Comparison of ENCODE assay signal across 19 cellular contexts in the genomic region with DNA sequence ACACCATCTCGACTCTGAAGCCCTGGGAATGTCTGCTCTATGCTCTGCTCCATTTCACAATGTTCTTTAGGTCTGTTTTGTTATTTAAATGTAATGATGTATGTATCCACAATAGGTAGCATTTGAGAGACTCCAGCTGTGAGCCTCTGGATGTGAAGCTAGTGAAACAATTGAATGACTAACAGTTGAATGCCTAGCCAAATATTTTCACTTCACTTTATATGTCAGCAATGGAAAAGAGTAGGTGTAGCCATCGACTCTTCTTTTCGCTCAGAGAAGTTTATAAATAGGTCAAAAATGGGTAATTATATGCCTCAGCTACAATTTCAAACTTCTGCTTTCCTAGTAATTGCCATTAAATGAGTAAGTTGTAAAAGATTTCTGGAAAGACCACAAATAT.
A peak's percentile ranks its signal among the peaks of the same experiment; 100 is the strongest.
DNase-seq lines count a peak whose midpoint lies in the region; ATAC-seq, FAIRE-seq and TF ChIP-seq lines count a peak whose summit lies in the region.
"Had no signal": no experiment of that assay in that cellular context is flagged by ENCODE, and none has a peak within 500 bp of the region (broad histone marks: within the 10 kb centered on the region; RNA-seq: fewer than 3 reads in every experiment).

No MANE protein-coding gene starts in this region.

- no peak overlapping the region for H2BK120ac ChIP-seq in H1 (replicated peaks; ENCODE audit: low read depth, low read length)

- no peak for TF ChIP-seq POLR2A in H1 (IDR thresholded peaks at IDR 0.05; ENCODE audit: control extremely low read depth in 1 of 2, low read depth in 2 of 2, low read length in 2 of 2)

- no peak overlapping the region for H3K4ac ChIP-seq in H1 (replicated peaks; ENCODE audit: insufficient read length, low read depth, low read length)

- H4K5ac ChIP-seq in H1 (ENCODE audit: insufficient read length, low read depth, low read length), result no peak overlapping the region

- peak; percentile 45 to 80 for DNase-seq in NOMO-1 (lab: John Stamatoyannopoulos, UW; ENCODE audit: unreplicated experiment in 2 of 2)
- DNase-seq in NOMO-1 treated with dmso at 0.1 percent for 144 hours (lab: John Stamatoyannopoulos, UW; ENCODE audit: unreplicated experiment), result no peak
- DNase-seq in NCI-H69 (lab: John Stamatoyannopoulos, UW), result peak; percentile 52
- DNase-seq in H1 (ENCODE audit: low read depth in 1 of 2, low spot score in 2 of 2), result no peak
- DNase-seq in stimulated activated naive B cell treated with anti-CD40 and anti-IgM and Interleukin-4, amounts not matched to agents 10 μg/mL and 1 μg/mL and 100 μg/mL, for 72 hours, result no peak
- DNase-seq in T-helper 2 cell treated with Interferon-gamma antibody and Interleukin-4, amounts not matched to agents 5 μg/mL and 100 μg/mL, for 36 hours (ENCODE audit: low spot score), result no peak
- no peak for DNase-seq in left cardiac atrium
- DNase-seq in activated naive CD4-positive, alpha-beta T cell (lab: John Stamatoyannopoulos, UW), result no peak
- DNase-seq: 8988T; activated naive CD4-positive, alpha-beta T cell treated with anti-CD3 and anti-CD28 coated beads, Interleukin-2, amount 50 U/mL, for 16 hours; hippocampal formation; left ventricle myocardium superior; MM.1S; stimulated activated CD4-positive, alpha-beta T cell treated with anti-CD3 and anti-CD28 coated beads, Interleukin-4, amount 100 ng/mL, for 4 hours; stimulated activated naive CD4-positive, alpha-beta T cell had no signal

- H2BK20ac ChIP-seq in H1 (ENCODE audit: low read length), result no peak overlapping the region

- H3K4me2 ChIP-seq in H1 (ENCODE audit: insufficient read depth in 1 of 2, low read depth in 2 of 2, low read length in 2 of 2), result 0 out of 4 replicates have a peak overlapping the region, but pooled peaks of 1 of the 2 experiments have one; percentile 1

- ATAC-seq in stimulated activated naive B cell treated with anti-CD40 and anti-IgM and Interleukin-4, amounts not matched to agents 10 μg/mL and 1 μg/mL and 100 μg/mL, for 72 hours (replicated peaks), result peak; percentile 82 to 83
- ATAC-seq in left cardiac atrium, result no peak
- ATAC-seq: left ventricle myocardium superior; natural killer cell treated with Interleukin-12 subunit alpha and Interleukin-12 subunit beta and Interleukin-15 and Interleukin-18, amount 100 ng/mL, for 72 hours had no signal

- H3K23ac ChIP-seq in H1 (ENCODE audit: insufficient read length), result no peak overlapping the region

- no peak overlapping the region for H3K9ac ChIP-seq in H1 (replicated peaks in 1 of 4; ENCODE audit: extremely low read depth in 1 of 4, low read depth in 3 of 4, low read length in 3 of 4)

- H3K27ac Mint-ChIP-seq in stimulated activated naive B cell treated with anti-CD40 and anti-IgM and Interleukin-4, amounts not matched to agents 10 μg/mL and 1 μg/mL and 100 μg/mL, for 72 hours, result peak overlapping the region; percentile 84
- H3K27ac Mint-ChIP-seq in T-helper 2 cell treated with Interferon-gamma antibody and Interleukin-4, amounts not matched to agents 5 μg/mL and 100 μg/mL, for 36 hours, result no peak overlapping the region
- H3K27ac Mint-ChIP-seq: natural killer cell treated with Interleukin-12 subunit alpha and Interleukin-12 subunit beta and Interleukin-15 and Interleukin-18, amount 100 ng/mL, for 72 hours had no signal

- H3K27ac ChIP-seq in H1 (ENCODE audit: low read depth, low read length), result no peak overlapping the region
- H3K27ac ChIP-seq: epithelial cell of prostate, right atrium auricular region had no signal

- no peaks in the 10 kb centered on the region for H3K27me3 ChIP-seq in H1 (replicated peaks in 1 of 4; ENCODE audit: control insufficient read depth in 3 of 4, extremely low read depth in 1 of 4, insufficient read depth in 3 of 4, low read length in 3 of 4)
- H3K27me3 ChIP-seq: right atrium auricular region had no signal

- WGBS in H1 (ENCODE audit: extremely low coverage in 1 of 2, insufficient coverage in 1 of 2, insufficient read length in 1 of 2, insufficient replicate concordance in 2 of 2, low coverage in 1 of 2, low lambda C conversion rate in 2 of 2, missing lambda C conversion rate in 1 of 2), 2 experiments, result 72% methylated on average over 3 of the region's 3 CpGs; no CpG with 5 or more reads in 1 of the 2 experiments

- no peak overlapping the region for H2AFZ ChIP-seq in H1 (ENCODE audit: low read length)

- H3K9me3 ChIP-seq in H1 (ENCODE audit: insufficient read depth in 2 of 2, low read depth in 1 of 2, low read length in 1 of 2), result no peaks in the 10 kb centered on the region
- H3K9me3 ChIP-seq: right atrium auricular region had no signal

- no peak for TF ChIP-seq CTCF in H1 (IDR thresholded peaks at IDR 0.05; ENCODE audit: control extremely low read depth in 1 of 3, insufficient read depth in 1 of 3, low read depth in 1 of 3, low read length in 3 of 3)

- H4K91ac ChIP-seq in H1 (replicated peaks; ENCODE audit: insufficient read length, low read length), result no peak overlapping the region

- no peaks in the 10 kb centered on the region for H4K20me1 ChIP-seq in H1 (replicated peaks in 1 of 2; ENCODE audit: control insufficient read depth in 1 of 2, insufficient read depth in 2 of 2, low read length in 2 of 2)

- peaks cover 13 to 14% of the 10 kb centered on the region in 2 donors for H3K9me3 Mint-ChIP-seq in stimulated activated naive B cell treated with anti-CD40 and anti-IgM and Interleukin-4, amounts not matched to agents 10 μg/mL and 1 μg/mL and 100 μg/mL, for 72 hours
- peaks cover 11% of the 10 kb centered on the region for H3K9me3 Mint-ChIP-seq in T-helper 2 cell treated with Interferon-gamma antibody and Interleukin-4, amounts not matched to agents 5 μg/mL and 100 μg/mL, for 36 hours

- no peak overlapping the region for H3K4me3 ChIP-seq in H1 (ENCODE audit: extremely low read depth in 1 of 4, insufficient read depth in 2 of 4, low read depth in 3 of 4, low read length in 4 of 4)
- H3K4me3 ChIP-seq: right atrium auricular region had no signal

- no peak overlapping the region for H4K8ac ChIP-seq in H1 (ENCODE audit: extremely low read depth, insufficient read depth, low read length)

- H3K27me3 Mint-ChIP-seq in stimulated activated naive B cell treated with anti-CD40 and anti-IgM and Interleukin-4, amounts not matched to agents 10 μg/mL and 1 μg/mL and 100 μg/mL, for 72 hours, result peaks cover 0 to 4% of the 10 kb centered on the region in 2 donors
- peaks cover 8% of the 10 kb centered on the region for H3K27me3 Mint-ChIP-seq in T-helper 2 cell treated with Interferon-gamma antibody and Interleukin-4, amounts not matched to agents 5 μg/mL and 100 μg/mL, for 36 hours (ENCODE audit: low read depth)

- no peak for TF ChIP-seq EP300 in H1 (IDR thresholded peaks at IDR 0.05; ENCODE audit: borderline replicate concordance in 1 of 2, low read depth in 2 of 2, low read length in 2 of 2)

- H3K14ac ChIP-seq in H1 (ENCODE audit: insufficient read length), result no peak overlapping the region

- CTCF ChIA-PET in H1 (lab: Charles Lee; ENCODE audit: partially characterized antibody), result interaction anchor here (0.9 to 1.4 kb wide), 2 partner anchors 19 to 113 kb away, joined by 3 to 4 read pairs; no protein-coding TSS in a partner anchor

- H3K56ac ChIP-seq in H1 (replicated peaks; ENCODE audit: insufficient read length, low read depth, low read length), result no peak overlapping the region

- no peaks in the 10 kb centered on the region for H3K79me2 ChIP-seq in H1 (ENCODE audit: control insufficient read depth in 1 of 2, insufficient read depth in 2 of 2, low read length in 2 of 2)

- no peak overlapping the region for H3K18ac ChIP-seq in H1 (ENCODE audit: extremely low read depth, low read length)

- no peak overlapping the region for H2BK15ac ChIP-seq in H1 (ENCODE audit: low read length)

- peak; percentile 55 for FAIRE-seq in H1 (lab: Jason Lieb, UNC)

- no peaks in the 10 kb centered on the region for H3K79me1 ChIP-seq in H1 (ENCODE audit: low read depth, low read length)

- H3K36me3 Mint-ChIP-seq in stimulated activated naive B cell treated with anti-CD40 and anti-IgM and Interleukin-4, amounts not matched to agents 10 μg/mL and 1 μg/mL and 100 μg/mL, for 72 hours, result peaks cover 11 to 13% of the 10 kb centered on the region in 2 donors
- H3K36me3 Mint-ChIP-seq in T-helper 2 cell treated with Interferon-gamma antibody and Interleukin-4, amounts not matched to agents 5 μg/mL and 100 μg/mL, for 36 hours (ENCODE audit: low read depth), result peaks cover 2% of the 10 kb centered on the region
- H3K36me3 Mint-ChIP-seq: natural killer cell treated with Interleukin-12 subunit alpha and Interleukin-12 subunit beta and Interleukin-15 and Interleukin-18, amount 100 ng/mL, for 72 hours had no signal

- no peaks in the 10 kb centered on the region for H3K23me2 ChIP-seq in H1 (ENCODE audit: low read depth, low read length)

- peak overlapping the region; percentile 21 to 36 for H3K4me3 Mint-ChIP-seq in stimulated activated naive B cell treated with anti-CD40 and anti-IgM and Interleukin-4, amounts not matched to agents 10 μg/mL and 1 μg/mL and 100 μg/mL, for 72 hours
- no peak overlapping the region for H3K4me3 Mint-ChIP-seq in T-helper 2 cell treated with Interferon-gamma antibody and Interleukin-4, amounts not matched to agents 5 μg/mL and 100 μg/mL, for 36 hours
- H3K4me3 Mint-ChIP-seq: central memory CD8-positive, alpha-beta T cell; natural killer cell treated with Interleukin-12 subunit alpha and Interleukin-12 subunit beta and Interleukin-15 and Interleukin-18, amount 100 ng/mL, for 72 hours had no signal

- intact Hi-C loops in left cardiac atrium (cut with DNase I), result no loop called here

- POLR2A ChIA-PET in H1 (lab: Charles Lee; ENCODE audit: partially characterized antibody), result no interaction called here

- no peaks in the 10 kb centered on the region for H3K36me3 ChIP-seq in H1 (ENCODE audit: control insufficient read depth in 2 of 4, insufficient read depth in 4 of 4, low read length in 3 of 4)

- no peak overlapping the region for H2BK12ac ChIP-seq in H1 (ENCODE audit: low read depth, low read length)

- no peak for TF ChIP-seq RAD21 in H1 (IDR thresholded peaks at IDR 0.05 in 1 of 2, conservative IDR thresholded peaks at IDR 0.05 in 1 of 2; ENCODE audit: low read depth in 2 of 2, low read length in 2 of 2)

- no peak overlapping the region for H2AK5ac ChIP-seq in H1 (ENCODE audit: low read depth, low read length)

- peaks cover 0 to 4% (median 0%) of the 10 kb centered on the region in 4 experiments; a peak in 1 of 7 replicates for H3K4me1 ChIP-seq in H1 (replicated peaks in 1 of 4; ENCODE audit: control insufficient read depth in 3 of 4, insufficient read depth in 4 of 4, low read length in 3 of 4)

- H3K4me1 Mint-ChIP-seq in stimulated activated naive B cell treated with anti-CD40 and anti-IgM and Interleukin-4, amounts not matched to agents 10 μg/mL and 1 μg/mL and 100 μg/mL, for 72 hours, result peaks cover 21 to 53% of the 10 kb centered on the region in 2 donors
- H3K4me1 Mint-ChIP-seq in T-helper 2 cell treated with Interferon-gamma antibody and Interleukin-4, amounts not matched to agents 5 μg/mL and 100 μg/mL, for 36 hours (ENCODE audit: low read depth), result peaks cover 13% of the 10 kb centered on the region

- H2BK5ac ChIP-seq in H1 (ENCODE audit: low read depth, low read length), result no peak overlapping the region

TF ChIP-seq in H1, 55 proteins besides CTCF, POLR2A, EP300 and RAD21 (continues in another document):
- TF ChIP-seq CEBPB (IDR thresholded peaks at IDR 0.05; ENCODE audit: low read depth, low read length) (peak; percentile 70), JUND (IDR thresholded peaks at IDR 0.05; ENCODE audit: low read length) (0 out of 2 replicates have a peak, but pooled peaks have one; percentile 14)

Comparison
In these comparisons a context has a peak if more than half of its experiments do, and no peak if none do; other contexts are left out.
1. DNase-seq: peak in NOMO-1 (2 of 2) and NCI-H69 (single experiment); none in NOMO-1 treated with dmso at 0.1 percent for 144 hours (single experiment), H1 (0 of 2), stimulated activated naive B cell treated with anti-CD40 and anti-IgM and Interleukin-4, amounts not matched to agents 10 μg/mL and 1 μg/mL and 100 μg/mL, for 72 hours (single experiment), T-helper 2 cell treated with Interferon-gamma antibody and Interleukin-4, amounts not matched to agents 5 μg/mL and 100 μg/mL, for 36 hours (single experiment), left cardiac atrium (single experiment) and activated naive CD4-positive, alpha-beta T cell (0 of 4).
2. ATAC-seq: peak in stimulated activated naive B cell treated with anti-CD40 and anti-IgM and Interleukin-4, amounts not matched to agents 10 μg/mL and 1 μg/mL and 100 μg/mL, for 72 hours (2 of 2); none in left cardiac atrium (0 of 2).